In the genomic region with DNA sequence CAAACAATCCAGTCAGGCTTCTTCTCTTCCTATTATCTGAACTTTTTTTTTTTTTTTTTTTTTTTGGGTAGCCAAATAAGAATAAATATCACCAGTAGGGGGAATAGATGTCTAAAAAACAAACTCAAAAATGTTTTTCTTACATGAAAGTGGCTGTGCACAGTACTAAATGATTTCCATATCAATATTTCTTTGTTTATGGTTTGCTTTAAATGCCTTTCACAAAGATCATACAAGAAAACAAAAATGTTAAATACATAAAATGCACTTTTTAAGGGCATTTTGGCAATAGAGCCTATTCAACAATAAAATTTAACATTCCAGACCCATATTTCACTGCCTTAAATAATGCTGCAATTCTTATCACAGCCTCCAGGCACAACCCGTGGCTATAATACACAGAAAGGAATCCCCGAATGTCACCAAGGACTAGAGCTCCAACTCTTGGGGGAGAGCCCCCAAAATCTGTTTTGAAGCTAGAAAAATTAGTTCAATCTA, we compare ENCODE assay signal across 8 cellular contexts.
DNase-seq lines count a peak whose midpoint lies in the region; ATAC-seq and TF ChIP-seq lines count a peak whose summit lies in the region.
"Had no signal": no experiment of that assay in that cellular context is flagged by ENCODE, and none has a peak within 500 bp of the region (broad histone marks: within the 10 kb centered on the region; RNA-seq: fewer than 3 reads in every experiment).

No MANE protein-coding gene starts in this region.

- TF ChIP-seq CTCF in GM06990 (IDR thresholded peaks at IDR 0.05; ENCODE audit: insufficient read depth, low read length, poor library complexity, severe bottlenecking): peak; percentile 17

- no peaks in the 10 kb centered on the region for H3K9me3 Mint-ChIP-seq in activated CD8-positive, alpha-beta memory T cell treated with anti-CD3 and anti-CD28 coated beads, Interleukin-2, amount 10 ng/mL, durations not matched to agents 7 days and 5 days (ENCODE audit: low read depth)
- H3K9me3 Mint-ChIP-seq: natural killer cell treated with Interleukin-12 subunit alpha and Interleukin-12 subunit beta and Interleukin-15 and Interleukin-18, amount 100 ng/mL, for 72 hours had no signal

- no peak overlapping the region for H3K4me3 Mint-ChIP-seq in activated CD8-positive, alpha-beta memory T cell treated with anti-CD3 and anti-CD28 coated beads, Interleukin-2, amount 10 ng/mL, durations not matched to agents 7 days and 5 days
- H3K4me3 Mint-ChIP-seq: natural killer cell treated with Interleukin-12 subunit alpha and Interleukin-12 subunit beta and Interleukin-15 and Interleukin-18, amount 100 ng/mL, for 72 hours had no signal

- H3K4me1 Mint-ChIP-seq in activated CD8-positive, alpha-beta memory T cell treated with anti-CD3 and anti-CD28 coated beads, Interleukin-2, amount 10 ng/mL, durations not matched to agents 7 days and 5 days: no peaks in the 10 kb centered on the region

- peaks cover 12% of the 10 kb centered on the region for H3K27me3 Mint-ChIP-seq in activated CD8-positive, alpha-beta memory T cell treated with anti-CD3 and anti-CD28 coated beads, Interleukin-2, amount 10 ng/mL, durations not matched to agents 7 days and 5 days

- CTCF ChIA-PET in activated CD8-positive, alpha-beta memory T cell treated with anti-CD3 and anti-CD28 coated beads, Interleukin-2, amount 10 ng/mL, durations not matched to agents 7 days and 5 days (lab: Charles Lee): interaction anchor here (1.4 kb wide), 1 partner anchor 14 kb away, joined by 3 read pairs; no protein-coding TSS in a partner anchor

- H3K27me3 ChIP-seq in GM06990 (replicated peaks; ENCODE audit: control insufficient read depth, insufficient read depth, low read length): no peaks in the 10 kb centered on the region

- no peaks in the 10 kb centered on the region for H3K36me3 Mint-ChIP-seq in activated CD8-positive, alpha-beta memory T cell treated with anti-CD3 and anti-CD28 coated beads, Interleukin-2, amount 10 ng/mL, durations not matched to agents 7 days and 5 days
- H3K36me3 Mint-ChIP-seq: natural killer cell treated with Interleukin-12 subunit alpha and Interleukin-12 subunit beta and Interleukin-15 and Interleukin-18, amount 100 ng/mL, for 72 hours had no signal

- ATAC-seq in HG02852 (IDR thresholded peaks at IDR 0.05; ENCODE audit: unreplicated experiment) (no peak), GM21717 (IDR thresholded peaks at IDR 0.05; ENCODE audit: unreplicated experiment) (no peak)
- no peak for ATAC-seq in activated CD8-positive, alpha-beta memory T cell treated with anti-CD3 and anti-CD28 coated beads, Interleukin-2, amount 10 ng/mL, durations not matched to agents 7 days and 5 days

- peak overlapping the region; percentile 62 for H3K27ac ChIP-seq in cingulate gyrus (ENCODE audit: low read depth, low read length)

- H3K27ac Mint-ChIP-seq in activated CD8-positive, alpha-beta memory T cell treated with anti-CD3 and anti-CD28 coated beads, Interleukin-2, amount 10 ng/mL, durations not matched to agents 7 days and 5 days: no peak overlapping the region
- H3K27ac Mint-ChIP-seq: natural killer cell treated with Interleukin-12 subunit alpha and Interleukin-12 subunit beta and Interleukin-15 and Interleukin-18, amount 100 ng/mL, for 72 hours had no signal

- H3K36me3 ChIP-seq in GM06990 (ENCODE audit: control insufficient read depth, insufficient read depth, low read length): no peaks in the 10 kb centered on the region

- H3K4me3 ChIP-seq in GM06990 (replicated peaks; ENCODE audit: low read depth, low read length): no peak overlapping the region

- no peak for DNase-seq in GM06990 (ENCODE audit: extremely low read depth, insufficient read length)
- peak; percentile 62 for DNase-seq in NAMALWA (ENCODE audit: low spot score)
- peak; percentile 13 for DNase-seq in renal cortical epithelial cell (ENCODE audit: low read depth)
- DNase-seq in activated CD8-positive, alpha-beta memory T cell treated with anti-CD3 and anti-CD28 coated beads, Interleukin-2, amount 10 ng/mL, durations not matched to agents 7 days and 5 days: no peak

Comparison
In these comparisons a context has a peak if more than half of its experiments do, and no peak if none do; other contexts are left out.
1. DNase-seq: peak in NAMALWA (single experiment) and renal cortical epithelial cell (single experiment); none in GM06990 (single experiment) and activated CD8-positive, alpha-beta memory T cell treated with anti-CD3 and anti-CD28 coated beads, Interleukin-2, amount 10 ng/mL, durations not matched to agents 7 days and 5 days (single experiment).